ENCODE assay signal across 1 cellular context in genomic region chr11:45807792-45808238, GRCh38.
TF ChIP-seq lines count a peak whose summit lies in the region.

No MANE protein-coding gene starts in this region.

TF ChIP-seq in HepG2, 621 proteins besides CTCF, POLR2A, EP300 and RAD21:
- no peak for TF ChIP-seq ZNF34 (CRISPR knock-in tag; IDR thresholded peaks at IDR 0.05; ENCODE audit: borderline replicate concordance)
- TF ChIP-seq, protein P1, sequence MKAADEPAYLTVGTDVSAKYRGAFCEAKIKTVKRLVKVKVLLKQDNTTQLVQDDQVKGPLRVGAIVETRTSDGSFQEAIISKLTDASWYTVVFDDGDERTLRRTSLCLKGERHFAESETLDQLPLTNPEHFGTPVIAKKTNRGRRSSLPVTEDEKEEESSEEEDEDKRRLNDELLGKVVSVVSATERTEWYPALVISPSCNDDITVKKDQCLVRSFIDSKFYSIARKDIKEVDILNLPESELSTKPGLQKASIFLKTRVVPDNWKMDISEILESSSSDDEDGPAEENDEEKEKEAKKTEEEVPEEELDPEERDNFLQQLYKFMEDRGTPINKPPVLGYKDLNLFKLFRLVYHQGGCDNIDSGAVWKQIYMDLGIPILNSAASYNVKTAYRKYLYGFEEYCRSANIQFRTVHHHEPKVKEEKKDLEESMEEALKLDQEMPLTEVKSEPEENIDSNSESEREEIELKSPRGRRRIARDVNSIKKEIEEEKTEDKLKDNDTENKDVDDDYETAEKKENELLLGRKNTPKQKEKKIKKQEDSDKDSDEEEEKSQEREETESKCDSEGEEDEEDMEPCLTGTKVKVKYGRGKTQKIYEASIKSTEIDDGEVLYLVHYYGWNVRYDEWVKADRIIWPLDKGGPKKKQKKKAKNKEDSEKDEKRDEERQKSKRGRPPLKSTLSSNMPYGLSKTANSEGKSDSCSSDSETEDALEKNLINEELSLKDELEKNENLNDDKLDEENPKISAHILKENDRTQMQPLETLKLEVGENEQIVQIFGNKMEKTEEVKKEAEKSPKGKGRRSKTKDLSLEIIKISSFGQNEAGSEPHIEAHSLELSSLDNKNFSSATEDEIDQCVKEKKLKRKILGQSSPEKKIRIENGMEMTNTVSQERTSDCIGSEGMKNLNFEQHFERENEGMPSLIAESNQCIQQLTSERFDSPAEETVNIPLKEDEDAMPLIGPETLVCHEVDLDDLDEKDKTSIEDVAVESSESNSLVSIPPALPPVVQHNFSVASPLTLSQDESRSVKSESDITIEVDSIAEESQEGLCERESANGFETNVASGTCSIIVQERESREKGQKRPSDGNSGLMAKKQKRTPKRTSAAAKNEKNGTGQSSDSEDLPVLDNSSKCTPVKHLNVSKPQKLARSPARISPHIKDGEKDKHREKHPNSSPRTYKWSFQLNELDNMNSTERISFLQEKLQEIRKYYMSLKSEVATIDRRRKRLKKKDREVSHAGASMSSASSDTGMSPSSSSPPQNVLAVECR (CRISPR knock-in tag; IDR thresholded peaks at IDR 0.05; ENCODE audit: borderline replicate concordance) = no peak
- no peak for TF ChIP-seq ZNF335 (CRISPR knock-in tag; IDR thresholded peaks at IDR 0.05)
- no peak for TF ChIP-seq ZNF225 (CRISPR knock-in tag; IDR thresholded peaks at IDR 0.05)
- no peak for TF ChIP-seq KLF6 (CRISPR knock-in tag; IDR thresholded peaks at IDR 0.05)
- no peak for TF ChIP-seq TCF12 (IDR thresholded peaks at IDR 0.05)
- no peak for TF ChIP-seq TCF12 (CRISPR knock-in tag; IDR thresholded peaks at IDR 0.05)
- TF ChIP-seq TP53 (CRISPR knock-in tag; conservative IDR thresholded peaks at IDR 0.05) = no peak
- no peak for TF ChIP-seq MED13 (CRISPR knock-in tag; IDR thresholded peaks at IDR 0.05)
- TF ChIP-seq BCL6 (CRISPR knock-in tag; IDR thresholded peaks at IDR 0.05) = no peak
- no peak for TF ChIP-seq ZNF501 (CRISPR knock-in tag; IDR thresholded peaks at IDR 0.05)
- TF ChIP-seq ZNF549 (CRISPR knock-in tag; IDR thresholded peaks at IDR 0.05) = no peak
- TF ChIP-seq TFDP1 (CRISPR knock-in tag; IDR thresholded peaks at IDR 0.05; ENCODE audit: borderline replicate concordance) = no peak
- TF ChIP-seq, protein P2, sequence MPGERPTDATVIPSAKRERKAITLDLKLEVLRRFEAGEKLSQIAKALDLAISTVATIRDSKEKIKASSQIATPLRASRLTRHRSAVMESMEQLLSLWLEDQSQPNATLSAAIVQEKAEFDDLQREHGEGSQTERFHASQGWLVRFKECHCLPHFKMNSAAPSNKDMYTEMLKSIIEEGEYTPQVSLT (CRISPR knock-in tag; IDR thresholded peaks at IDR 0.05; ENCODE audit: borderline replicate concordance, low read depth) = no peak
- TF ChIP-seq, protein P3, sequence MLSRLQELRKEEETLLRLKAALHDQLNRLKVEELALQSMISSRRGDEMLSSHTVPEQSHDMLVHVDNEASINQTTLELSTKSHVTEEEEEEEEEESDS (CRISPR knock-in tag; IDR thresholded peaks at IDR 0.05; ENCODE audit: borderline replicate concordance) = no peak
- TF ChIP-seq AHR (CRISPR knock-in tag; IDR thresholded peaks at IDR 0.05) = no peak
- no peak for TF ChIP-seq REXO4 (CRISPR knock-in tag; IDR thresholded peaks at IDR 0.05; ENCODE audit: borderline replicate concordance)
- TF ChIP-seq, protein P4, sequence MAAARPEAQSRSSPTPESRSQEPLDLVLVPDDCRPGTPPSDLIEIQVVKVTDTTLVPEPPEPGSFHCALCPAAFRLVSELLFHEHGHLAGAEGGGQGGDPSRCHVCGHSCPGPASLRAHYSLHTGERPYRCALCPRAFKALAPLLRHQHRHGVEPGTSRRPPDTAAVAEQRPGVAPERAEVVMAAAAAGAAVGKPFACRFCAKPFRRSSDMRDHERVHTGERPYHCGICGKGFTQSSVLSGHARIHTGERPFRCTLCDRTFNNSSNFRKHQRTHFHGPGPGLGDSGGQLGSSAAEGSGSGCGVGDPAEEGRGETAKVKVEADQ (CRISPR knock-in tag; IDR thresholded peaks at IDR 0.05; ENCODE audit: borderline replicate concordance) = no peak
- no peak for TF ChIP-seq U2AF1 (optimal IDR thresholded peaks at IDR 0.05; ENCODE audit: low read depth, low read length)
